Comparison of ENCODE assay signal across 33 cellular contexts in genomic region chr9:23172979-23173637, GRCh38.
"Had no signal": no experiment of that assay in that cellular context is flagged by ENCODE, and none has a peak within 500 bp of the region (broad histone marks: within the 10 kb centered on the region; RNA-seq: fewer than 3 reads in every experiment).

No MANE protein-coding gene starts in this region.

- H3K9me3 ChIP-seq: adrenal gland, ascending aorta had no signal

- FAIRE-seq: bronchial epithelial cell, TTC549 had no signal

- H3K4me1 ChIP-seq: ascending aorta had no signal

- H3K36me3 ChIP-seq: adrenal gland, ascending aorta, cardiac muscle cell had no signal

- H3K27ac ChIP-seq: adrenal gland, ascending aorta, cardiac muscle cell, VCaP had no signal

- ATAC-seq: activated CD4-positive, alpha-beta T cell treated with anti-CD3 and anti-CD28 coated beads for 36 hours; activated CD4-positive, CD25-positive, alpha-beta regulatory T cell treated with anti-CD3 and anti-CD28 coated beads, Interleukin-2, amount 50 U/mL, for 24 hours; activated CD8-positive, alpha-beta memory T cell treated with anti-CD3 and anti-CD28 coated beads, Interleukin-2, amount 10 ng/mL, durations not matched to agents 7 days and 5 days; activated CD8-positive, alpha-beta T cell treated with anti-CD3 and anti-CD28 coated beads, Interleukin-2, amount 10 ng/mL, durations not matched to agents 7 days and 5 days; activated naive CD8-positive, alpha-beta T cell treated with anti-CD3 and anti-CD28 coated beads, Interleukin-2, amount 50 U/mL, for 24 hours had no signal

- DNase-seq: activated B cell treated with CpG ODN at 0.5 μM for 24 hours; activated CD4-positive, alpha-beta memory T cell treated with anti-CD3 and anti-CD28 coated beads, Interleukin-2, amount 10 ng/mL, durations not matched to agents 7 days and 5 days; activated CD4-positive, alpha-beta T cell treated with anti-CD3 and anti-CD28 coated beads for 1 hour; activated CD4-positive, alpha-beta T cell treated with anti-CD3 and anti-CD28 coated beads for 36 hours; activated CD4-positive, alpha-beta T cell treated with anti-CD3 and anti-CD28 coated beads for 48 hours; activated CD4-positive, alpha-beta T cell treated with anti-CD3 and anti-CD28 coated beads, Interleukin-2, amount 10 ng/mL, durations not matched to agents 7 days and 5 days; activated CD4-positive, alpha-beta T cell treated with anti-CD3 and anti-CD28 coated beads, Interleukin-2, amount 50 U/mL, for 48 hours; activated CD8-positive, alpha-beta memory T cell treated with anti-CD3 and anti-CD28 coated beads for 24 hours; activated CD8-positive, alpha-beta memory T cell treated with anti-CD3 and anti-CD28 coated beads, Interleukin-2, amount 10 ng/mL, durations not matched to agents 7 days and 5 days; activated CD8-positive, alpha-beta memory T cell treated with anti-CD3 and anti-CD28 coated beads, Interleukin-2, amount 50 U/mL, for 48 hours; activated CD8-positive, alpha-beta T cell treated with anti-CD3 and anti-CD28 coated beads, Interleukin-2, amount 10 ng/mL, durations not matched to agents 7 days and 5 days; activated effector memory CD4-positive, alpha-beta T cell treated with Interleukin-2 at 50 U/mL for 16 hours; activated gamma-delta T cell; activated naive CD4-positive, alpha-beta T cell treated with anti-CD3 and anti-CD28 coated beads, Interleukin-2, amount 10 ng/mL, durations not matched to agents 7 days and 5 days; activated naive CD4-positive, alpha-beta T cell treated with Interleukin-2 at 50 U/mL for 16 hours; activated naive CD8-positive, alpha-beta T cell treated with anti-CD3 and anti-CD28 coated beads, Interleukin-2, amount 10 ng/mL, durations not matched to agents 7 days and 5 days; activated naive CD8-positive, alpha-beta T cell treated with anti-CD3 and anti-CD28 coated beads, Interleukin-2, amount 50 U/mL, for 24 hours; activated T-cell treated with anti-CD3 and anti-CD28 coated beads, Interleukin-2, amount 50 U/mL, for 24 hours; activated T-cell treated with anti-CD3 and anti-CD28 coated beads, Interleukin-2, amount 50 U/mL, for 48 hours; adrenal gland; amygdala; anterior cingulate cortex; caudate nucleus; cerebellar nuclear complex; T-helper 1 cell; T-helper 2 cell; T-helper 9 cell had no signal

- H3K27me3 ChIP-seq: adrenal gland, ascending aorta, cardiac muscle cell had no signal

- H3K4me3 ChIP-seq: adrenal gland, ascending aorta, cardiac muscle cell had no signal
